16 cellular contexts compared by ENCODE assay signal in genomic region chr1:92792340-92792782, GRCh38. TPM values are rescaled to one million over a fixed set of nuclear protein-coding genes. Genes with fewer than 3 reads are reported as not detected.
DNase-seq lines count a peak whose midpoint lies in the region; ATAC-seq, FAIRE-seq and TF ChIP-seq lines count a peak whose summit lies in the region.
"Had no signal": no experiment of that assay in that cellular context is flagged by ENCODE, and none has a peak within 500 bp of the region (broad histone marks: within the 10 kb centered on the region; RNA-seq: fewer than 3 reads in every experiment).

No MANE protein-coding gene starts in this region.

- H3K79me1 ChIP-seq in mesenchymal stem cell (replicated peaks; ENCODE audit: low read length, poor library complexity, severe bottlenecking), result no peaks in the 10 kb centered on the region

- H4K8ac ChIP-seq in mesenchymal stem cell (ENCODE audit: low read length), result no peak overlapping the region

- peak; percentile 0 to 26 for DNase-seq in cardiac muscle cell (ENCODE audit: low read depth in 1 of 2, low spot score in 1 of 2)
- no peak for DNase-seq in Right ventricle myocardium inferior (ENCODE audit: missing footprints)
- peak; percentile 15 for DNase-seq in NCI-H748 treated with DMSO at 0.1 percent for 48 hours (lab: John Stamatoyannopoulos, UW)
- DNase-seq in heart right ventricle, result no peak
- DNase-seq in small intestine, result peak; percentile 35
- DNase-seq in C1 segment of cervical spinal cord (lab: John Stamatoyannopoulos, UW), result no peak
- no peak for DNase-seq in medulla oblongata (ENCODE audit: extremely low spot score)
- DNase-seq in mesenchymal stem cell, result no peak
- DNase-seq: BE2C; GDM1; islet precursor cell; Kasumi-1; naive thymus-derived CD4-positive, alpha-beta T cell; NCI-H2171; SHP77; sigmoid colon had no signal

- H2BK15ac ChIP-seq in mesenchymal stem cell (ENCODE audit: low read depth, poor library complexity, severe bottlenecking), result no peak overlapping the region

- H3K4me2 ChIP-seq in mesenchymal stem cell (ENCODE audit: low read length, poor library complexity, severe bottlenecking), result no peak overlapping the region

- H3K36me3 ChIP-seq in cardiac muscle cell (no peaks in the 10 kb centered on the region), heart right ventricle (no peaks in the 10 kb centered on the region), small intestine (ENCODE audit: control insufficient read depth in 2 of 2, insufficient read depth in 2 of 2, low read length in 2 of 2) (no peaks in the 10 kb centered on the region), mesenchymal stem cell (ENCODE audit: control insufficient read depth in 1 of 2, insufficient read depth in 2 of 2, low read depth in 1 of 2, low read length in 2 of 2) (no peaks in the 10 kb centered on the region)
- H3K36me3 ChIP-seq: BE2C, sigmoid colon had no signal

- no peak overlapping the region for H2BK5ac ChIP-seq in mesenchymal stem cell (ENCODE audit: low read depth, low read length, poor library complexity, severe bottlenecking)

- H3K23ac ChIP-seq in mesenchymal stem cell (ENCODE audit: low read length in 2 of 2), result no peak overlapping the region

- H3K14ac ChIP-seq in mesenchymal stem cell (ENCODE audit: low read length in 2 of 2), result no peak overlapping the region

- no peak overlapping the region for H3K9ac ChIP-seq in mesenchymal stem cell (ENCODE audit: low read length)

- TF ChIP-seq CTCF in cardiac muscle cell (IDR thresholded peaks at IDR 0.05; ENCODE audit: low read depth, low read length), result no peak
- TF ChIP-seq CTCF in heart right ventricle (IDR thresholded peaks at IDR 0.05), result no peak

- H3K27me3 ChIP-seq in cardiac muscle cell (no peaks in the 10 kb centered on the region), heart right ventricle (no peaks in the 10 kb centered on the region), small intestine (ENCODE audit: control insufficient read depth in 2 of 2, insufficient read depth in 2 of 2, low read length in 2 of 2) (no peaks in the 10 kb centered on the region), mesenchymal stem cell (ENCODE audit: control insufficient read depth in 1 of 2, insufficient read depth in 1 of 2, low read length in 2 of 2) (peaks cover 3% of the 10 kb centered on the region in 2 experiments)
- H3K27me3 ChIP-seq: BE2C, sigmoid colon had no signal

- no peak overlapping the region for H4K91ac ChIP-seq in mesenchymal stem cell (ENCODE audit: low read length)

- H2AK5ac ChIP-seq in mesenchymal stem cell (ENCODE audit: low read length, severe bottlenecking), result no peak overlapping the region

- peaks cover 15% of the 10 kb centered on the region for H3K4me1 ChIP-seq in cardiac muscle cell (ENCODE audit: low read depth)
- H3K4me1 ChIP-seq in heart right ventricle, result peaks cover 0 to 15% (median 7%) of the 10 kb centered on the region in 9 donors
- H3K4me1 ChIP-seq in small intestine (ENCODE audit: control insufficient read depth in 2 of 2, insufficient read depth in 1 of 2, low read depth in 1 of 2, low read length in 1 of 2), result no peaks in the 10 kb centered on the region
- no peaks in the 10 kb centered on the region for H3K4me1 ChIP-seq in mesenchymal stem cell (ENCODE audit: control insufficient read depth, insufficient read depth, low read depth, low read length)
- H3K4me1 ChIP-seq: BE2C, sigmoid colon had no signal

- no peak overlapping the region for H2AFZ ChIP-seq in mesenchymal stem cell (ENCODE audit: low read depth, low read length)

- H3K27ac ChIP-seq in cardiac muscle cell (no peak overlapping the region), heart right ventricle (peak overlapping the region in 6 of 10 donors; percentile 25 to 40 (median 30)), small intestine (ENCODE audit: low read depth in 1 of 2, low read length in 1 of 2) (no peak overlapping the region), mesenchymal stem cell (ENCODE audit: low read length, poor library complexity, severe bottlenecking) (no peak overlapping the region)
- H3K27ac ChIP-seq: sigmoid colon had no signal

- no peak overlapping the region for H3K4me3 ChIP-seq in cardiac muscle cell
- peak overlapping the region in 3 of 10 donors; percentile 9 to 21 (median 19) for H3K4me3 ChIP-seq in heart right ventricle
- no peak overlapping the region for H3K4me3 ChIP-seq in small intestine (ENCODE audit: low read depth in 1 of 2, low read length in 2 of 2)
- H3K4me3 ChIP-seq in mesenchymal stem cell (ENCODE audit: insufficient read depth in 1 of 2, low read depth in 1 of 2, low read length in 2 of 2), result no peak overlapping the region
- H3K4me3 ChIP-seq: sigmoid colon had no signal

- ATAC-seq in Right ventricle myocardium inferior, result no peak
- peak in 3 of 8 donors; percentile 34 to 44 (median 42) for ATAC-seq in heart right ventricle
- ATAC-seq: naive thymus-derived CD4-positive, alpha-beta T cell had no signal

- no peak overlapping the region for H3K4ac ChIP-seq in mesenchymal stem cell (ENCODE audit: low read depth in 1 of 2, low read length in 2 of 2)

- H3K18ac ChIP-seq in mesenchymal stem cell (ENCODE audit: low read depth in 1 of 2, low read length in 2 of 2), result no peak overlapping the region

- intact Hi-C loops in Right ventricle myocardium inferior (cut with DNase I), result no loop called here
- intact Hi-C loops in heart right ventricle (cut with DNase I), result no loop called here

- 31 to 42% methylated on average over 3 of the region's 3 CpGs for WGBS in heart right ventricle, 2 donors
- WGBS in small intestine, 3 donors, result 72 to 82% (median 79%) methylated on average over 3 of the region's 3 CpGs
- no CpG with 5 or more reads among the region's 3 CpGs for WGBS in mesenchymal stem cell

- H2BK12ac ChIP-seq in mesenchymal stem cell (ENCODE audit: low read length in 2 of 2), result no peak overlapping the region

- FAIRE-seq in small intestine (lab: Jason Lieb, UNC), result no peak

- no peak overlapping the region for H2BK120ac ChIP-seq in mesenchymal stem cell (ENCODE audit: low read depth, low read length)

- H3K9me3 ChIP-seq in cardiac muscle cell (ENCODE audit: low read depth), result no peaks in the 10 kb centered on the region
- peaks cover 0 to 10% (median 0%) of the 10 kb centered on the region in 11 donors for H3K9me3 ChIP-seq in heart right ventricle
- H3K9me3 ChIP-seq in small intestine (ENCODE audit: control insufficient read depth, low read depth), result no peaks in the 10 kb centered on the region
- H3K9me3 ChIP-seq in mesenchymal stem cell (ENCODE audit: control insufficient read depth, low read length), result no peaks in the 10 kb centered on the region
- H3K9me3 ChIP-seq: BE2C, sigmoid colon had no signal

RNA-seq across cellular contexts. Expression of gene EVI5, which starts 7.5 kb away (rescaled TPM):
- 15.6 and 30.8 TPM in 2 replicates for total RNA-seq in cardiac muscle cell
- 16.3 and 26.2 TPM in 2 replicates for polyA plus RNA-seq in cardiac muscle cell
- total RNA-seq in Right ventricle myocardium inferior, result 20.0 TPM
- 10 to 100 TPM; 20.5 to 46.2 (median 27.4) TPM for total RNA-seq in heart right ventricle
- 1 to 10 TPM; 4.6 to 5.0 TPM for polyA plus RNA-seq in heart right ventricle
- polyA plus RNA-seq in small intestine, result 1 to 10 TPM; 3.2 to 6.4 (median 4.5) TPM
- 31.3 TPM for polyA plus RNA-seq in mesenchymal stem cell (2013, experiment 1 of 2)
- 30.6 TPM for polyA plus RNA-seq in mesenchymal stem cell (2013, experiment 2 of 2)

RNA-seq across cellular contexts. Expression of gene RPL5, which starts 39.5 kb away (rescaled TPM):
- total RNA-seq in cardiac muscle cell, result 1,643 and 1,654 TPM in 2 replicates
- polyA plus RNA-seq in cardiac muscle cell, result 918 and 1,027 TPM in 2 replicates
- 601 TPM for total RNA-seq in Right ventricle myocardium inferior
- total RNA-seq in heart right ventricle, result 100 to 1,000 TPM; 468 to 646 (median 544) TPM
- polyA plus RNA-seq in heart right ventricle, result 1,000 to 10,000 TPM; 1,383 to 1,695 TPM
- polyA plus RNA-seq in small intestine, result 1,000 to 10,000 TPM; 1,004 to 2,140 (median 1,631) TPM
- 3,583 TPM for polyA plus RNA-seq in mesenchymal stem cell (2013, experiment 1 of 2)
- polyA plus RNA-seq in mesenchymal stem cell (2013, experiment 2 of 2), result 3,853 TPM

Comparison
In these comparisons a context has a peak if more than half of its experiments do, and no peak if none do; other contexts are left out.
1. DNase-seq: peak in cardiac muscle cell (2 of 2), NCI-H748 treated with DMSO at 0.1 percent for 48 hours (single experiment) and small intestine (single experiment); none in Right ventricle myocardium inferior (single experiment), heart right ventricle (0 of 2), C1 segment of cervical spinal cord (0 of 14), medulla oblongata (single experiment) and mesenchymal stem cell (single experiment).
2. H3K27ac ChIP-seq: peak in heart right ventricle (6 of 10); none in cardiac muscle cell (single experiment), small intestine (0 of 2) and mesenchymal stem cell (single experiment).